Comparison of ENCODE assay signal across 9 cellular contexts in genomic region chr22:50189184-50189848, GRCh38. TPM values are rescaled to one million over a fixed set of nuclear protein-coding genes. Genes with fewer than 3 reads are reported as not detected.
DNase-seq lines count a peak whose midpoint lies in the region; ATAC-seq and TF ChIP-seq lines count a peak whose summit lies in the region.
"Had no signal": no experiment of that assay in that cellular context is flagged by ENCODE, and none has a peak within 500 bp of the region (broad histone marks: within the 10 kb centered on the region; RNA-seq: fewer than 3 reads in every experiment).

No MANE protein-coding gene starts in this region.

- H3K27ac ChIP-seq in Karpas-422 (ENCODE audit: low read length) (peak overlapping the region; percentile 97), body of pancreas (peak overlapping the region; percentile 78 to 88 (median 85)), mucosa of rectum (ENCODE audit: low read depth in 2 of 2, low read length in 2 of 2) (peak overlapping the region; percentile 94 to 95)

- peaks cover 42% of the 10 kb centered on the region for H3K79me2 ChIP-seq in Karpas-422 (ENCODE audit: low read length)

- no peaks in the 10 kb centered on the region for H3K9me3 ChIP-seq in BE2C
- H3K9me3 ChIP-seq in Karpas-422 (ENCODE audit: low read length): no peaks in the 10 kb centered on the region
- no peaks in the 10 kb centered on the region for H3K9me3 ChIP-seq in body of pancreas
- no peaks in the 10 kb centered on the region for H3K9me3 ChIP-seq in mucosa of rectum (ENCODE audit: control insufficient read depth in 2 of 2, low read length in 2 of 2)

- peak overlapping the region; percentile 70 for H3K4me2 ChIP-seq in Karpas-422 (ENCODE audit: low read depth, low read length, poor library complexity, severe bottlenecking)

- WGBS in body of pancreas, 2 donors: 43 to 54% methylated on average over 8 to 20 of the region's 20 CpGs

- H3K9ac ChIP-seq in Karpas-422 (ENCODE audit: low read length) (peak overlapping the region; percentile 74), mucosa of rectum (ENCODE audit: low read depth in 1 of 2, low read length in 2 of 2) (peak overlapping the region; percentile 82 to 83)

- H4K20me1 ChIP-seq in Karpas-422 (ENCODE audit: insufficient read depth, low read depth, low read length): peaks cover 11% of the 10 kb centered on the region; the same call in 1 of the 2 replicates

- no peak overlapping the region for H2AFZ ChIP-seq in Karpas-422 (ENCODE audit: low read length)

- H3K4me1 ChIP-seq in BE2C (peaks cover 28% of the 10 kb centered on the region), Karpas-422 (ENCODE audit: low read length) (peaks cover 81% of the 10 kb centered on the region), body of pancreas (peaks cover 84% of the 10 kb centered on the region), mucosa of rectum (ENCODE audit: control insufficient read depth in 2 of 2, insufficient read depth in 2 of 2, low read length in 2 of 2) (peaks cover 49 to 53% of the 10 kb centered on the region in 2 donors)

- intact Hi-C loops in body of pancreas (cut with DNase I): no loop called here

- H3K36me3 ChIP-seq in BE2C (peaks cover 14% of the 10 kb centered on the region), Karpas-422 (ENCODE audit: insufficient read depth, low read length) (0 out of 2 replicates have a peak, but pooled peaks cover under 1% of the 10 kb centered on the region), body of pancreas (replicated peaks in 1 of 2; ENCODE audit: insufficient read depth in 1 of 2, low read depth in 2 of 2) (no peaks in the 10 kb centered on the region), mucosa of rectum (ENCODE audit: control insufficient read depth in 2 of 2, insufficient read depth in 2 of 2, low read length in 2 of 2) (peaks cover 3 to 9% of the 10 kb centered on the region in 2 donors)

- TF ChIP-seq CTCF in BE2C (IDR thresholded peaks at IDR 0.05; ENCODE audit: low read depth, low read length) (no peak), body of pancreas (IDR thresholded peaks at IDR 0.05) (no peak)

- no peak for TF ChIP-seq POLR2A in body of pancreas (IDR thresholded peaks at IDR 0.05)

- no peaks in the 10 kb centered on the region for H3K9me2 ChIP-seq in Karpas-422 (replicated peaks; ENCODE audit: insufficient read depth, low read length)

- H3K4me3 ChIP-seq in BE2C (ENCODE audit: low read depth, low read length): no peak overlapping the region; the same call in 1 of the 2 replicates
- peak overlapping the region; percentile 66 for H3K4me3 ChIP-seq in Karpas-422 (ENCODE audit: low read length)
- no peak overlapping the region for H3K4me3 ChIP-seq in body of pancreas
- no peak overlapping the region for H3K4me3 ChIP-seq in mucosa of rectum (ENCODE audit: low read length in 2 of 2)

- peak; percentile 59 for DNase-seq in BE2C
- peak; percentile 66 for DNase-seq in Karpas-422
- DNase-seq in body of pancreas: peak; percentile 78 to 91 (median 84)
- DNase-seq in GDM1 (lab: John Stamatoyannopoulos, UW): no peak
- no peak for DNase-seq in CD1c-positive myeloid dendritic cell (ENCODE audit: extremely low spot score)
- DNase-seq: NCI-H524 treated with DMSO at 0.1 percent for 48 hours had no signal

- no peaks in the 10 kb centered on the region for H3K27me3 ChIP-seq in BE2C
- no peaks in the 10 kb centered on the region for H3K27me3 ChIP-seq in Karpas-422 (ENCODE audit: low read length)
- no peaks in the 10 kb centered on the region for H3K27me3 ChIP-seq in body of pancreas
- H3K27me3 ChIP-seq in mucosa of rectum (ENCODE audit: control insufficient read depth in 2 of 2, insufficient read depth in 2 of 2, low read length in 2 of 2): no peaks in the 10 kb centered on the region

- ATAC-seq in body of pancreas: no peak
- ATAC-seq in GM21723 (IDR thresholded peaks at IDR 0.05; ENCODE audit: unreplicated experiment): no peak
- ATAC-seq in HG02588 (IDR thresholded peaks at IDR 0.05; ENCODE audit: unreplicated experiment): no peak

RNA-seq across cellular contexts. Expression of gene TRABD, which starts 3.6 kb away (rescaled TPM):
- 126 TPM for polyA plus RNA-seq in BE2C (2012; ENCODE audit: insufficient read depth, insufficient read length, low read depth)
- total RNA-seq in Karpas-422 (2014; rRNA removed; shearing (Covaris generic); ENCODE audit: low replicate concordance): 46.7 and 117 TPM in 2 replicates
- total RNA-seq in body of pancreas: 100 to 1,000 TPM in 1 of 2 donors, 10 to 100 TPM in 1; 82.8 to 110 TPM

RNA-seq across cellular contexts. Expression of gene SELENOO, which starts 11.5 kb away (rescaled TPM):
- polyA plus RNA-seq in BE2C (2012; ENCODE audit: insufficient read depth, insufficient read length, low read depth): 55.3 TPM
- 20.0 and 64.1 TPM in 2 replicates for total RNA-seq in Karpas-422 (2014; rRNA removed; shearing (Covaris generic); ENCODE audit: low replicate concordance)
- 10 to 100 TPM; 23.6 to 57.4 TPM for total RNA-seq in body of pancreas

RNA-seq across cellular contexts. Expression of gene PANX2, which starts 18.8 kb away (rescaled TPM):
- polyA plus RNA-seq in BE2C (2012; ENCODE audit: insufficient read depth, insufficient read length, low read depth): 0.14 TPM
- total RNA-seq in Karpas-422 (2014; rRNA removed; shearing (Covaris generic); ENCODE audit: low replicate concordance): not detected in 2 replicates
- total RNA-seq in body of pancreas: 1 to 10 TPM in 1 of 2 donors, under 1 TPM in 1; 0.33 to 3.1 TPM

RNA-seq across cellular contexts. Expression of gene TUBGCP6, which starts 55.5 kb away (rescaled TPM):
- 80.6 TPM for polyA plus RNA-seq in BE2C (2012; ENCODE audit: insufficient read depth, insufficient read length, low read depth)
- total RNA-seq in Karpas-422 (2014; rRNA removed; shearing (Covaris generic); ENCODE audit: low replicate concordance): 16.9 and 32.5 TPM in 2 replicates
- total RNA-seq in body of pancreas: 100 to 1,000 TPM in 1 of 2 donors, 10 to 100 TPM in 1; 61.2 to 121 TPM

Comparison
In these comparisons a context has a peak if more than half of its experiments do, and no peak if none do; other contexts are left out.
1. DNase-seq: peak in BE2C (single experiment), Karpas-422 (single experiment) and body of pancreas (4 of 4); none in GDM1 (single experiment) and CD1c-positive myeloid dendritic cell (single experiment).
2. Peak in every context shown above with its lines, with median percentiles within 50 percentile points of each other: H3K27ac ChIP-seq.